23 cellular contexts compared by ENCODE assay signal in the genomic region with DNA sequence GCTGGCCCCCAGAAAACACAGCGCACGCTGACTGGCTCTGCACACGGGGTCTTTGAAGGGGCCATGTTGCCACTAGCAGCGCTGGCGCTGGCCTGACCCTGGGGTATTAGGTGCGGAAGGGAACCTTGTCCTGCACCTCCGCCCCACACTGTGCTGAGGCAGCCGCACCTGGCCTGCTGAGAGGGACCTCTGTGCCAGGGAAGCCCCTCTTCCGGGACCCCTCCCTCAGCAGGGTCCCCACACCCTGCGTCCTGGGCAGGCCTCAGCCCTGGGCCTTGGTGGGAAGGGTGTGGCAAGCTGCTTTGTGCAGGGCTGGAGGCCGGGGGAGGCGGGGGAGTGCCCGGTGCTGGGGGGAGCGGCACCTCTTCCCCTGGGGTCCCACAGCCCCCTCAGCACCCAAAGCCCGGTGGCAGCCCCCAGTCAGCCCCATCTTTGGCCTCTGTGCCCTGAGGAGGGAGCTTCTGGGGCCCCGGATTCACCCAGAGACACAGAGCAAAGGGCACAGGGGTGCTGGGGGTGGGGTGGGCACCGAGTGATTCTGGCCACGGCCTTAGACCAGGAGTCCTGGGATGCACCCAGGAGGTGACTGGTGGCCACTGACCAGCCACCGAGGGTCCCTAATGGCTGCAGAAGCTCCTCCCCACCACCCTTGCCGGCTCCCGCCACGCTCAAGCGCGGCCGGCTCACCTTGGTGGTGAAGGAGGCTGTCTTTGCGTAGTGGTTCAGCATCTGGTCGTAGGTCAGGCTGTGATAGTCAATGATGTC. TPM values are rescaled to one million over a fixed set of nuclear protein-coding genes. Genes with fewer than 3 reads are reported as not detected.
DNase-seq lines count a peak whose midpoint lies in the region; ATAC-seq and TF ChIP-seq lines count a peak whose summit lies in the region.
"Had no signal": no experiment of that assay in that cellular context is flagged by ENCODE, and none has a peak within 500 bp of the region (broad histone marks: within the 10 kb centered on the region; RNA-seq: fewer than 3 reads in every experiment).

No MANE protein-coding gene starts in this region.

- POLR2A ChIA-PET in SK-N-SH (lab: Yijun Ruan, JAX), result no interaction called here
- POLR2A ChIA-PET in activated CD4-positive, alpha-beta T cell treated with anti-CD3 and anti-CD28 coated beads for 36 hours (lab: Charles Lee), result no interaction called here

- intact Hi-C loops in upper lobe of right lung (cut with DNase I), result no loop called here
- intact Hi-C loops in activated CD4-positive, alpha-beta T cell treated with anti-CD3 and anti-CD28 coated beads for 36 hours (cut with DNase I, micrococcal nuclease), result no loop called here

- H2BK15ac ChIP-seq in neuronal stem cell (ENCODE audit: low read length), result no peak overlapping the region

- no peak overlapping the region for H2BK5ac ChIP-seq in neuronal stem cell (ENCODE audit: low read length)

- DNase-seq in SK-N-SH, result peak; percentile 36
- DNase-seq in chondrocyte (ENCODE audit: low spot score), result peak; percentile 67
- no peak for DNase-seq in neuronal stem cell (ENCODE audit: low spot score)
- DNase-seq in upper lobe of right lung, result no peak
- no peak for DNase-seq in activated effector memory CD4-positive, alpha-beta T cell treated with Interleukin-2 at 50 U/mL for 16 hours
- no peak for DNase-seq in activated CD4-positive, alpha-beta T cell treated with anti-CD3 and anti-CD28 coated beads for 36 hours
- DNase-seq: Calu3; CD8-positive, alpha-beta T cell; DMS 273 treated with DMSO at 0.1 percent for 48 hours; DMS53; DND-41; EL; GM23248; HCEC 1CT had no signal

- no peak overlapping the region for H3K4ac ChIP-seq in neuronal stem cell (ENCODE audit: low read length)

- no peak for TF ChIP-seq RAD21 in SK-N-SH (IDR thresholded peaks at IDR 0.05; ENCODE audit: low read length)

- no peaks in the 10 kb centered on the region for H4K20me1 ChIP-seq in SK-N-SH (ENCODE audit: insufficient read depth)

- H4K91ac ChIP-seq in neuronal stem cell (ENCODE audit: low read depth, low read length, poor library complexity), result no peak overlapping the region

- peaks cover 2% of the 10 kb centered on the region for H3K79me1 ChIP-seq in neuronal stem cell (ENCODE audit: low read depth, low read length)

- H3K4me3 Mint-ChIP-seq in chondrocyte (ENCODE audit: unreplicated experiment), result no peak overlapping the region
- H3K4me3 Mint-ChIP-seq in activated CD4-positive, alpha-beta T cell treated with anti-CD3 and anti-CD28 coated beads for 36 hours, result no peak overlapping the region
- H3K4me3 Mint-ChIP-seq: CD8-positive, alpha-beta T cell had no signal

- no peak overlapping the region for H2AFZ ChIP-seq in SK-N-SH (ENCODE audit: low read depth)
- H2AFZ ChIP-seq in neuronal stem cell (ENCODE audit: low read length), result no peak overlapping the region
- H2AFZ ChIP-seq: GM23248 had no signal

- no peak for ATAC-seq in SK-N-SH treated with all-trans-retinoic acid at 6 μM for 48 hours
- peak; percentile 8 for ATAC-seq in upper lobe of right lung
- ATAC-seq in HG02981 (IDR thresholded peaks at IDR 0.05; ENCODE audit: unreplicated experiment), result no peak
- ATAC-seq in activated CD4-positive, alpha-beta T cell treated with anti-CD3 and anti-CD28 coated beads for 36 hours, result no peak
- ATAC-seq: CD8-positive, alpha-beta T cell; GM12878 had no signal

- H3K9me3 ChIP-seq in SK-N-SH, result no peaks in the 10 kb centered on the region
- no peaks in the 10 kb centered on the region for H3K9me3 ChIP-seq in neuronal stem cell (replicated peaks in 1 of 2; ENCODE audit: control insufficient read depth in 2 of 2, insufficient read depth in 1 of 2, low read depth in 1 of 2, low read length in 2 of 2)
- H3K9me3 ChIP-seq in upper lobe of right lung, result no peaks in the 10 kb centered on the region
- H3K9me3 ChIP-seq: A549 had no signal

- peaks cover 10% of the 10 kb centered on the region for H3K4me1 Mint-ChIP-seq in chondrocyte (ENCODE audit: low read depth)
- peaks cover 7% of the 10 kb centered on the region for H3K4me1 Mint-ChIP-seq in activated CD4-positive, alpha-beta T cell treated with anti-CD3 and anti-CD28 coated beads for 36 hours

- no peak overlapping the region for H3K14ac ChIP-seq in neuronal stem cell (ENCODE audit: low read length)

- peaks cover 18% of the 10 kb centered on the region for H3K9me3 Mint-ChIP-seq in chondrocyte (ENCODE audit: low read depth)
- no peaks in the 10 kb centered on the region for H3K9me3 Mint-ChIP-seq in activated CD4-positive, alpha-beta T cell treated with anti-CD3 and anti-CD28 coated beads for 36 hours (ENCODE audit: low read depth)
- H3K9me3 Mint-ChIP-seq: CD8-positive, alpha-beta T cell had no signal

- H4K8ac ChIP-seq in neuronal stem cell (ENCODE audit: low read depth, low read length), result no peak overlapping the region

- peak overlapping the region; percentile 58 for H2BK12ac ChIP-seq in neuronal stem cell (ENCODE audit: low read length)

- H3K4me1 ChIP-seq in SK-N-SH (ENCODE audit: control insufficient read depth in 1 of 2, insufficient read depth in 2 of 2, low read depth in 1 of 2, low read length in 1 of 2) (no peaks in the 10 kb centered on the region), neuronal stem cell (ENCODE audit: control insufficient read depth in 2 of 2, insufficient read depth in 1 of 2, low read depth in 1 of 2, low read length in 2 of 2) (peaks cover 0 to 2% of the 10 kb centered on the region in 2 donors), upper lobe of right lung (no peaks in the 10 kb centered on the region)
- H3K4me1 ChIP-seq: A549 had no signal

- H3K27me3 ChIP-seq in SK-N-SH (ENCODE audit: insufficient read depth) (peaks cover 12% of the 10 kb centered on the region), neuronal stem cell (ENCODE audit: control insufficient read depth in 3 of 3, insufficient read depth in 3 of 3, low read depth in 1 of 3, low read length in 3 of 3) (peaks cover 0 to 8% (median 0%) of the 10 kb centered on the region in 3 experiments), upper lobe of right lung (peaks cover 16% of the 10 kb centered on the region)

- no peak overlapping the region for H3K4me3 ChIP-seq in SK-N-SH (ENCODE audit: low read depth in 2 of 2, low read length in 1 of 2)
- no peak overlapping the region for H3K4me3 ChIP-seq in neuronal stem cell (ENCODE audit: low read length in 2 of 2)
- H3K4me3 ChIP-seq in upper lobe of right lung, result no peak overlapping the region
- H3K4me3 ChIP-seq: A549; BLaER1 treated with 17β-estradiol and CSF1 and Interleukin-3, amounts not matched to agents 10 nM and 100 nM; GM12878; GM23248 had no signal

- TF ChIP-seq EP300 in SK-N-SH (IDR thresholded peaks at IDR 0.05; ENCODE audit: borderline replicate concordance in 1 of 2, low read depth in 1 of 2, low read length in 1 of 2), result no peak

- H3F3A ChIP-seq in SK-N-SH (replicated peaks; ENCODE audit: insufficient read depth), result no peaks in the 10 kb centered on the region

- peaks cover 3% of the 10 kb centered on the region for H3K36me3 Mint-ChIP-seq in chondrocyte (ENCODE audit: low read depth)
- no peaks in the 10 kb centered on the region for H3K36me3 Mint-ChIP-seq in activated CD4-positive, alpha-beta T cell treated with anti-CD3 and anti-CD28 coated beads for 36 hours (ENCODE audit: low read depth)
- H3K36me3 Mint-ChIP-seq: CD8-positive, alpha-beta T cell had no signal

- H3K79me2 ChIP-seq in SK-N-SH (ENCODE audit: insufficient read depth), result no peaks in the 10 kb centered on the region

- CTCF ChIA-PET in SK-N-SH (lab: Yijun Ruan, JAX), result interaction anchor here (1.0 kb wide), 1 partner anchor 10 kb away, joined by 3 read pairs; no protein-coding TSS in a partner anchor
- CTCF ChIA-PET in activated CD4-positive, alpha-beta T cell treated with anti-CD3 and anti-CD28 coated beads for 36 hours (lab: Charles Lee), result no interaction called here

- H3K23ac ChIP-seq in neuronal stem cell (ENCODE audit: low read depth, low read length, poor library complexity), result peak overlapping the region; percentile 55

- H2AK5ac ChIP-seq in neuronal stem cell (ENCODE audit: low read depth, low read length), result peak overlapping the region; percentile 8

- H3K4me2 ChIP-seq in SK-N-SH (no peak overlapping the region), neuronal stem cell (ENCODE audit: insufficient read depth, low read length, poor library complexity, severe bottlenecking) (no peak overlapping the region)
- H3K4me2 ChIP-seq: A549 had no signal

- H3K27me3 Mint-ChIP-seq in chondrocyte (ENCODE audit: low read depth), result peaks cover 4% of the 10 kb centered on the region
- peaks cover 17% of the 10 kb centered on the region for H3K27me3 Mint-ChIP-seq in activated CD4-positive, alpha-beta T cell treated with anti-CD3 and anti-CD28 coated beads for 36 hours

- H3K18ac ChIP-seq in neuronal stem cell (ENCODE audit: low read length), result peak overlapping the region; percentile 64

- 67% methylated on average over 18 of the region's 27 CpGs for WGBS in SK-N-SH (ENCODE audit: low lambda C conversion rate)
- WGBS in neuronal stem cell (ENCODE audit: extremely low coverage in 2 of 2, insufficient read length in 2 of 2, insufficient replicate concordance in 1 of 2), 2 donors, result no CpG with 5 or more reads among the region's 27 CpGs

- no peak overlapping the region for H2BK120ac ChIP-seq in neuronal stem cell (ENCODE audit: low read depth, low read length)

- no peak overlapping the region for H3K27ac Mint-ChIP-seq in chondrocyte (ENCODE audit: unreplicated experiment)
- H3K27ac Mint-ChIP-seq in activated CD4-positive, alpha-beta T cell treated with anti-CD3 and anti-CD28 coated beads for 36 hours, result no peak overlapping the region
- H3K27ac Mint-ChIP-seq: CD8-positive, alpha-beta T cell had no signal

- no peaks in the 10 kb centered on the region for H3K9me2 ChIP-seq in SK-N-SH

- H3K36me3 ChIP-seq in SK-N-SH (replicated peaks in 1 of 2; ENCODE audit: control insufficient read depth in 1 of 2, insufficient read depth in 2 of 2, low read length in 1 of 2), result no peaks in the 10 kb centered on the region
- no peaks in the 10 kb centered on the region for H3K36me3 ChIP-seq in neuronal stem cell (replicated peaks in 1 of 2; ENCODE audit: control insufficient read depth in 2 of 2, insufficient read depth in 2 of 2, low read length in 2 of 2)
- H3K36me3 ChIP-seq in upper lobe of right lung, result no peaks in the 10 kb centered on the region
- H3K36me3 ChIP-seq: BLaER1 treated with 17β-estradiol and CSF1 and Interleukin-3, amounts not matched to agents 10 nM and 100 nM had no signal

- H3K27ac ChIP-seq in SK-N-SH (ENCODE audit: low read depth in 2 of 2, low read length in 1 of 2) (no peak overlapping the region), neuronal stem cell (replicated peaks; ENCODE audit: low read length) (no peak overlapping the region), upper lobe of right lung (no peak overlapping the region)
- H3K27ac ChIP-seq: 22Rv1; A549; BLaER1 treated with 17β-estradiol and CSF1 and Interleukin-3, amounts not matched to agents 10 nM and 100 nM; GM23248; HL-60 had no signal

- TF ChIP-seq CTCF in SK-N-SH (IDR thresholded peaks at IDR 0.05), result no peak
- TF ChIP-seq CTCF in chondrocyte (IDR thresholded peaks at IDR 0.05), result no peak
- TF ChIP-seq CTCF in upper lobe of right lung (IDR thresholded peaks at IDR 0.05), result no peak

- H3K9ac ChIP-seq in SK-N-SH (no peak overlapping the region), neuronal stem cell (ENCODE audit: low read depth, low read length, poor library complexity) (no peak overlapping the region)
- H3K9ac ChIP-seq: BLaER1 treated with 17β-estradiol and CSF1 and Interleukin-3, amounts not matched to agents 10 nM and 100 nM; GM23248 had no signal

RNA-seq across cellular contexts. Expression of a gene that starts 11.4 kb away (rescaled TPM):
- not detected in 2 replicates for polyA plus RNA-seq in SK-N-SH (2012; rRNA removed)
- not detected in 2 replicates for polyA plus RNA-seq in SK-N-SH (2012; cell fraction: cytosol; rRNA removed)
- polyA plus RNA-seq in SK-N-SH (2012; cell fraction: nucleus; rRNA removed), result not detected in 2 replicates
- total RNA-seq in chondrocyte (not detected in 3 replicates), upper lobe of right lung (not detected)
- polyA plus RNA-seq in neuronal stem cell (2013, experiment 1 of 2), result 0.06 TPM
- 0.01 TPM for polyA plus RNA-seq in neuronal stem cell (2013, experiment 2 of 2)
- total RNA-seq in activated CD4-positive, alpha-beta T cell treated with anti-CD3 and anti-CD28 coated beads for 36 hours, result not detected
- total RNA-seq: Calu3; CD8-positive, alpha-beta T cell; G401; GM12878; GM23248; HT1080 had no signal
- polyA plus RNA-seq: A549, GM12878, GM23248 had no signal

RNA-seq across cellular contexts. Expression of a gene that starts 34.1 kb away (rescaled TPM):
- polyA plus RNA-seq in SK-N-SH (2012; rRNA removed), result not detected in 2 replicates
- polyA plus RNA-seq in SK-N-SH (2012; cell fraction: cytosol; rRNA removed), result not detected in 2 replicates
- 0.01 TPM in 1 of 2 replicates, not detected in the other for polyA plus RNA-seq in SK-N-SH (2012; cell fraction: nucleus; rRNA removed)
- total RNA-seq in chondrocyte (0.17 to 0.23 TPM in 2 of 3 replicates, not detected in the other), upper lobe of right lung (not detected)
- polyA plus RNA-seq in neuronal stem cell (2013, experiment 1 of 2), result 0.07 TPM
- 0.07 TPM for polyA plus RNA-seq in neuronal stem cell (2013, experiment 2 of 2)
- under 1 TPM; 0.16 TPM for total RNA-seq in activated CD4-positive, alpha-beta T cell treated with anti-CD3 and anti-CD28 coated beads for 36 hours
- total RNA-seq: Calu3; CD8-positive, alpha-beta T cell; G401; GM12878; GM23248; HT1080 had no signal
- polyA plus RNA-seq: GM23248 had no signal

RNA-seq across cellular contexts. Expression of a gene that starts 38.6 kb away (rescaled TPM):
- polyA plus RNA-seq in SK-N-SH (2012; rRNA removed), result not detected in 2 replicates
- polyA plus RNA-seq in SK-N-SH (2012; cell fraction: cytosol; rRNA removed), result 0.01 TPM in 1 of 2 replicates, not detected in the other
- polyA plus RNA-seq in SK-N-SH (2012; cell fraction: nucleus; rRNA removed), result not detected in 2 replicates
- total RNA-seq in chondrocyte (0.38 to 0.77 TPM (median 0.50 TPM) in 3 replicates), upper lobe of right lung (2.3 TPM)
- polyA plus RNA-seq in neuronal stem cell (2013, experiment 1 of 2), result 0.07 TPM
- polyA plus RNA-seq in neuronal stem cell (2013, experiment 2 of 2), result 0.04 TPM
- not detected for total RNA-seq in activated CD4-positive, alpha-beta T cell treated with anti-CD3 and anti-CD28 coated beads for 36 hours
- total RNA-seq: Calu3, G401, GM12878, GM23248 had no signal
- polyA plus RNA-seq: A549, GM23248 had no signal

RNA-seq across cellular contexts. Expression of a gene that starts 43.1 kb away (rescaled TPM):
- polyA plus RNA-seq in SK-N-SH (2012; rRNA removed), result 2.1 and 3.0 TPM in 2 replicates
- polyA plus RNA-seq in SK-N-SH (2012; cell fraction: cytosol; rRNA removed), result 0.59 and 0.94 TPM in 2 replicates
- polyA plus RNA-seq in SK-N-SH (2012; cell fraction: nucleus; rRNA removed), result 19.6 and 23.9 TPM in 2 replicates
- total RNA-seq in chondrocyte (0.51 to 1.1 TPM (median 1.1 TPM) in 3 replicates), upper lobe of right lung (1.2 TPM)
- polyA plus RNA-seq in neuronal stem cell (2013, experiment 1 of 2), result 0.03 TPM
- polyA plus RNA-seq in neuronal stem cell (2013, experiment 2 of 2), result 0.07 TPM
- total RNA-seq in activated CD4-positive, alpha-beta T cell treated with anti-CD3 and anti-CD28 coated beads for 36 hours, result under 1 TPM in 1 of 2 experiments, not detected in 1; 0.11 TPM
- total RNA-seq: Calu3; CD8-positive, alpha-beta T cell; G401; GM12878; GM23248; HT1080 had no signal
- polyA plus RNA-seq: GM23248 had no signal

Comparison
In these comparisons a context has a peak if more than half of its experiments do, and no peak if none do; other contexts are left out.
1. DNase-seq: peak in SK-N-SH (single experiment) and chondrocyte (single experiment); none in neuronal stem cell (single experiment), upper lobe of right lung (single experiment), activated effector memory CD4-positive, alpha-beta T cell treated with Interleukin-2 at 50 U/mL for 16 hours (single experiment) and activated CD4-positive, alpha-beta T cell treated with anti-CD3 and anti-CD28 coated beads for 36 hours (single experiment).